19 cellular contexts compared by ENCODE assay signal in genomic region chr4:112175840-112176239, GRCh38.
"Had no signal": no experiment of that assay in that cellular context is flagged by ENCODE, and none has a peak within 500 bp of the region (broad histone marks: within the 10 kb centered on the region; RNA-seq: fewer than 3 reads in every experiment).

No MANE protein-coding gene starts in this region.

- H3K27me3 ChIP-seq: esophagus squamous epithelium, hepatocyte, right lobe of liver, tibial artery, upper lobe of left lung, uterus had no signal

- H3K36me3 ChIP-seq: prostate gland, right lobe of liver, uterus had no signal

- H3K4me2 ChIP-seq: hepatocyte had no signal

- H3K79me2 ChIP-seq: hepatocyte, parathyroid adenoma had no signal

- H3K9ac ChIP-seq: parathyroid adenoma had no signal

- H3K4me3 ChIP-seq: esophagus squamous epithelium, hepatocyte, prostate gland, right lobe of liver, tibial artery, upper lobe of left lung, uterus had no signal

- H3K9me3 ChIP-seq: esophagus squamous epithelium, prostate gland, right lobe of liver, tibial artery, upper lobe of left lung, uterus had no signal

- H3K27ac ChIP-seq: esophagus squamous epithelium, hepatocyte, parathyroid adenoma, prostate gland, right lobe of liver, tibial artery, upper lobe of left lung, uterus had no signal

- H3K4me1 ChIP-seq: parathyroid adenoma, prostate gland, right lobe of liver, tibial artery, upper lobe of left lung, uterus had no signal

- ATAC-seq: left cardiac atrium; naive thymus-derived CD4-positive, alpha-beta T cell; right lobe of liver had no signal

- DNase-seq: dermis blood vessel endothelial cell; esophagus squamous epithelium; foreskin fibroblast; kidney; left cardiac atrium; mesendoderm; naive thymus-derived CD4-positive, alpha-beta T cell; nephron progenitor cell; retina; right lobe of liver; stimulated activated CD4-positive, alpha-beta T cell treated with anti-CD3 and anti-CD28 coated beads, Interleukin-4, amount 100 ng/mL, for 1 hour; stimulated activated CD8-positive, alpha-beta memory T cell treated with anti-CD3 and anti-CD28 coated beads, Interleukin-4, amount 100 ng/mL, for 48 hours; stimulated activated naive CD8-positive, alpha-beta T cell treated with anti-CD3 and anti-CD28 coated beads, Interleukin-15, Interleukin-2, amounts not matched to agents 100 U/mL and 50 U/mL, for 24 hours; tibial artery; upper lobe of left lung; uterus had no signal

- H2AFZ ChIP-seq: hepatocyte, parathyroid adenoma had no signal
